In the genomic region with DNA sequence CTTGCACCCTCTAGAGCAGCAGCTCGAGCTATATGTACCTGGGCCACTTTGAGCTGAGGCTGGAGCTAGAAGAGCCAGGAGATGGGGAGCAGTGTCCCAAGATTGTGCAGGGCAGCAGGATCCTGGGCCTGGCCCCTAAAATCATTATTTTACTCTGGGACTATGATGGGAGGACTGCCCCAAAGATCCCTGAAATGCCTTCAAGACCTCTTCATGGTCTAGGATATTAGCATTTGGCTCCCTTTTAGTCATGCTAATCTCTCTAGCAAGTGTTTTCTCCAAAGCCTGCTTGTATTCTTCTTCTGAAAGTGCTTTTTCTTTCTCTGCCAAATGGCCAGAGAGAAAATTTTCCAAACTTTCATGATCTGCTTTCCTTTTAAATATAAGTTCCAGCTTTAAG, we compare ENCODE assay signal across 8 cellular contexts.
"Had no signal": no experiment of that assay in that cellular context is flagged by ENCODE, and none has a peak within 500 bp of the region (broad histone marks: within the 10 kb centered on the region; RNA-seq: fewer than 3 reads in every experiment).

No MANE protein-coding gene starts in this region.

- H3K27ac ChIP-seq: HL-60 had no signal

- DNase-seq: GOT3, H7, HFFc6, IMR-90 had no signal

- H3K4me1 ChIP-seq: HAP-1 had no signal

- H3K27ac Mint-ChIP-seq: HFFc6 had no signal

- H3K4me3 Mint-ChIP-seq: HFFc6 had no signal

- ATAC-seq: HCT116, K562 had no signal

- H3K9me3 ChIP-seq: HAP-1 had no signal

- H3K36me3 ChIP-seq: HAP-1 had no signal

- H3K4me3 ChIP-seq: HAP-1, K562 had no signal
